In the genomic region with DNA sequence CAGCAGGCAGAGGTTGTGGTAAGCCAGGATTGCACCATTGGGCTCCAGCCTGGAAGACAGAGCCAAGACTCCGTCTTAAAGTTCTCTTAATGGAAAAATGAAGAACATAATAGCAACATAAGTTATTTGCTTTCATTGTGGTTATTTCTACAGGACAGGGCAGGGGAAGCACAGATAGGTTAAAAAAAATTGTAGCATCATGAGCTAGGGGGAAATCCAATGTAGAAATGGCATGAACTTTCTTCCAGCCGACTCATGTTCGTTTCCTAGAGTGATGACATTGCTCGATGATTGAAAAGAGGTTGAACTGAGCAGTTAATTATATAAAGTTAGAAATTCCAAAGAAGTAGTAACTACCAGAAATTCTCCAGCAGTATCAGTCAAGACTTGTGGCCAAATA, we compare ENCODE assay signal across 9 cellular contexts. TPM values are rescaled to one million over a fixed set of nuclear protein-coding genes. Genes with fewer than 3 reads are reported as not detected.
DNase-seq lines count a peak whose midpoint lies in the region; ATAC-seq and TF ChIP-seq lines count a peak whose summit lies in the region.
"Had no signal": no experiment of that assay in that cellular context is flagged by ENCODE, and none has a peak within 500 bp of the region (broad histone marks: within the 10 kb centered on the region; RNA-seq: fewer than 3 reads in every experiment).

No MANE protein-coding gene starts in this region.

- no peak overlapping the region for H3K9ac ChIP-seq in adipocyte (ENCODE audit: low read length)

- H3K4me3 ChIP-seq in heart right ventricle (no peak overlapping the region), adipocyte (ENCODE audit: low read length) (peak overlapping the region; percentile 36), thymus (ENCODE audit: low read length) (no peak overlapping the region)

- H3K27me3 Mint-ChIP-seq in immature natural killer cell (ENCODE audit: low read depth in 3 of 3): peaks cover 0 to 5% (median 0%) of the 10 kb centered on the region in 3 donors

- H3K36me3 ChIP-seq in heart right ventricle: peaks cover 0 to 31% (median 3%) of the 10 kb centered on the region in 9 donors
- H3K36me3 ChIP-seq in adipocyte (ENCODE audit: control insufficient read depth, insufficient read depth, low read length, severe bottlenecking): peaks cover 6% of the 10 kb centered on the region
- H3K36me3 ChIP-seq in thymus (ENCODE audit: control insufficient read depth, insufficient read depth): peaks cover 1% of the 10 kb centered on the region

- ATAC-seq in heart right ventricle (no peak), Right ventricle myocardium inferior (no peak), HG03432 (IDR thresholded peaks at IDR 0.05; ENCODE audit: unreplicated experiment) (no peak)

- H3K4me1 ChIP-seq in heart right ventricle: peaks cover 23 to 100% (median 93%) of the 10 kb centered on the region in 9 donors
- peaks cover 68% of the 10 kb centered on the region for H3K4me1 ChIP-seq in adipocyte (ENCODE audit: control insufficient read depth, insufficient read depth, low read length)
- no peaks in the 10 kb centered on the region for H3K4me1 ChIP-seq in thymus (ENCODE audit: control insufficient read depth, insufficient read depth, low read length)

- intact Hi-C loops in heart right ventricle (cut with DNase I) (loop anchor here in 1 of 10 donors (2.0 kb wide), 1 partner anchor 14 kb away; no protein-coding TSS in a partner anchor), Right ventricle myocardium inferior (cut with DNase I) (no loop called here)

- peak overlapping the region; percentile 8 to 68 (median 57) for H3K4me3 Mint-ChIP-seq in immature natural killer cell

- peak overlapping the region; percentile 7 to 91 (median 78) for H3K27ac Mint-ChIP-seq in immature natural killer cell

- H3K9me3 Mint-ChIP-seq in immature natural killer cell: no peaks in the 10 kb centered on the region

- peaks cover 0 to 3% (median 0%) of the 10 kb centered on the region in 3 donors for H3K36me3 Mint-ChIP-seq in immature natural killer cell

- TF ChIP-seq CTCF in heart right ventricle (IDR thresholded peaks at IDR 0.05) (no peak), GM20000 (IDR thresholded peaks at IDR 0.05; ENCODE audit: extremely low read depth, missing control alignments) (no peak)

- H3K4me1 Mint-ChIP-seq in immature natural killer cell: peaks cover 82 to 91% of the 10 kb centered on the region in 2 donors

- 49 to 54% methylated on average over 4 of the region's 4 CpGs for WGBS in heart right ventricle, 2 donors
- 74% methylated on average over 4 of the region's 4 CpGs for WGBS in thymus

- H3K27me3 ChIP-seq in heart right ventricle (no peaks in the 10 kb centered on the region), adipocyte (replicated peaks; ENCODE audit: control insufficient read depth, insufficient read depth, low read length) (no peaks in the 10 kb centered on the region), thymus (ENCODE audit: control insufficient read depth, insufficient read depth) (no peaks in the 10 kb centered on the region)

- H3K27ac ChIP-seq in heart right ventricle: peak overlapping the region in 7 of 10 donors; percentile 20 to 75 (median 39)
- H3K27ac ChIP-seq in thymus (ENCODE audit: low read depth): peak overlapping the region; percentile 38
- H3K27ac ChIP-seq: C4-2B had no signal

- H3K9me3 ChIP-seq in heart right ventricle: no peaks in the 10 kb centered on the region
- no peaks in the 10 kb centered on the region for H3K9me3 ChIP-seq in adipocyte (ENCODE audit: control insufficient read depth, low read length)
- H3K9me3 ChIP-seq in thymus (ENCODE audit: control insufficient read depth): no peaks in the 10 kb centered on the region

- no peak for DNase-seq in heart right ventricle
- no peak for DNase-seq in Right ventricle myocardium inferior (ENCODE audit: missing footprints)
- DNase-seq in adipocyte (ENCODE audit: low read depth): no peak
- no peak for DNase-seq in immature natural killer cell
- no peak for DNase-seq in iPS-NIHi11 (ENCODE audit: low spot score)
- DNase-seq in GM20000 (ENCODE audit: low spot score): no peak

RNA-seq across cellular contexts. Expression of gene RAC1, which starts 8.5 kb away (rescaled TPM):
- total RNA-seq in heart right ventricle (100 to 1,000 TPM; 115 to 180 (median 137) TPM), Right ventricle myocardium inferior (146 TPM)
- polyA plus RNA-seq in heart right ventricle (100 to 1,000 TPM; 164 to 205 TPM), immature natural killer cell (100 to 1,000 TPM; 324 to 389 (median 386) TPM), thymus (209 TPM)

RNA-seq across cellular contexts. Expression of gene FAM220A, which starts 34.0 kb away (rescaled TPM):
- total RNA-seq in heart right ventricle (10 to 100 TPM; 16.0 to 39.4 (median 19.1) TPM), Right ventricle myocardium inferior (30.4 TPM)
- polyA plus RNA-seq in heart right ventricle (10 to 100 TPM; 12.4 to 15.1 TPM), immature natural killer cell (1 to 10 TPM; 1.9 to 6.2 (median 5.7) TPM), thymus (17.1 TPM)
